8 cellular contexts compared by ENCODE assay signal in genomic region chr9:112375361-112375760, GRCh38.
"Had no signal": no experiment of that assay in that cellular context is flagged by ENCODE, and none has a peak within 500 bp of the region (broad histone marks: within the 10 kb centered on the region; RNA-seq: fewer than 3 reads in every experiment).

No MANE protein-coding gene starts in this region.

- H3K27me3 Mint-ChIP-seq: IgD-negative memory B cell had no signal

- ATAC-seq: K562 had no signal

- DNase-seq: IMR-90, KBM-7, KG1 had no signal

- H3K4me3 ChIP-seq: K562 had no signal

- H3K9me3 Mint-ChIP-seq: IgD-negative memory B cell had no signal

- H3K27ac Mint-ChIP-seq: IgD-negative memory B cell had no signal

- FAIRE-seq: HTR-8/SVneo, K562 had no signal

- H3K9ac ChIP-seq: KMS-11 had no signal

- H3K4me3 Mint-ChIP-seq: IgD-negative memory B cell had no signal

- H3K4me2 ChIP-seq: KMS-11 had no signal

- H3K27ac ChIP-seq: HL-60, KMS-11 had no signal
